In the genomic region with DNA sequence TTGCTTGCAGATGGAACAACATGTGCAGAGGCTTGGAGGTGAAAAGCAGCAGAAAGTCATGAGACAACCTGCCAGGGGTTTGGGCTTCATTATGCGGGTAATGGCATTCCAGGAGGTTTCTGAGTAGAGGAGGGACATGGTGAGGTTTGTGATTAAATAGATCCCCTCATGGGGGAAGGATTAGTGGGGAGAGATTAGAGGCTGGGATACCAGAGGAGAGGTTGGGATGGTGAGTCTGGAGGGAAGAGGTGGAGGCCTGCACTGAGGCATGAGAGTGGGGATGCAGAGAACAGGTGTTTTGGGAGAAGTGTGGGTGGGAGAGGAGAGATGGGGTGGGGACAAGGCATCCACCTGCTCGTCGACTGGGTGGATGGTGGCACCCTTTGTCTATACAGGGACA, we compare ENCODE assay signal across 24 cellular contexts. TPM values are rescaled to one million over a fixed set of nuclear protein-coding genes. Genes with fewer than 3 reads are reported as not detected.
DNase-seq lines count a peak whose midpoint lies in the region; ATAC-seq, FAIRE-seq and TF ChIP-seq lines count a peak whose summit lies in the region.
"Had no signal": no experiment of that assay in that cellular context is flagged by ENCODE, and none has a peak within 500 bp of the region (broad histone marks: within the 10 kb centered on the region; RNA-seq: fewer than 3 reads in every experiment).

No MANE protein-coding gene starts in this region.

- DNase-seq in NCI-H82 (lab: John Stamatoyannopoulos, UW) = peak; percentile 80
- DNase-seq in NCI-H82 treated with DMSO at 0.1 percent for 48 hours (lab: John Stamatoyannopoulos, UW; ENCODE audit: unreplicated experiment) = no peak
- DNase-seq in D721Med (ENCODE audit: insufficient read length, low spot score) = peak; percentile 81
- DNase-seq in activated naive CD8-positive, alpha-beta T cell treated with anti-CD3 and anti-CD28 coated beads, Interleukin-2, amount 50 U/mL, for 24 hours = no peak
- no peak for DNase-seq in naive B cell
- DNase-seq in adrenal gland = no peak
- no peak for DNase-seq in COLO668 (lab: John Stamatoyannopoulos, UW; ENCODE audit: unreplicated experiment)
- DNase-seq: ACHN; CD8-positive, alpha-beta memory T cell; DMS79 treated with DMSO at 0.1 percent for 48 hours; KBM-7; NCI-H1105; NCI-H146; NCI-H2029; NCI-H226; NCI-H774; OCI-M1 had no signal

- FAIRE-seq in D721Med (lab: Jason Lieb, UNC) = no peak
- FAIRE-seq: GM12878 had no signal

- no peak for ATAC-seq in activated naive CD8-positive, alpha-beta T cell treated with anti-CD3 and anti-CD28 coated beads, Interleukin-2, amount 50 U/mL, for 24 hours
- ATAC-seq in naive B cell (ENCODE audit: low read depth in 2 of 2) (no peak), GM21825 (IDR thresholded peaks at IDR 0.05; ENCODE audit: unreplicated experiment) (no peak)
- ATAC-seq: GM12878 had no signal

- H3K9me3 Mint-ChIP-seq in activated naive CD8-positive, alpha-beta T cell treated with anti-CD3 and anti-CD28 coated beads, Interleukin-2, amount 50 U/mL, for 24 hours = no peaks in the 10 kb centered on the region
- H3K9me3 Mint-ChIP-seq in naive B cell = no peaks in the 10 kb centered on the region
- H3K9me3 Mint-ChIP-seq: CD8-positive, alpha-beta memory T cell; GM23338 had no signal

- peaks cover 8% of the 10 kb centered on the region for H3K27me3 ChIP-seq in adrenal gland

- WGBS in adrenal gland, 4 donors = 84 to 94% (median 89%) methylated on average over 3 of the region's 3 CpGs

- no peaks in the 10 kb centered on the region for H3K36me3 Mint-ChIP-seq in activated naive CD8-positive, alpha-beta T cell treated with anti-CD3 and anti-CD28 coated beads, Interleukin-2, amount 50 U/mL, for 24 hours (ENCODE audit: low read depth)
- H3K36me3 Mint-ChIP-seq in naive B cell = no peaks in the 10 kb centered on the region
- H3K36me3 Mint-ChIP-seq: CD8-positive, alpha-beta memory T cell had no signal

- H3K36me3 ChIP-seq in adrenal gland (replicated peaks in 1 of 2) = no peaks in the 10 kb centered on the region
- H3K36me3 ChIP-seq: HAP-1 had no signal

- H3K4me3 ChIP-seq in adrenal gland = no peak overlapping the region
- H3K4me3 ChIP-seq: GM12878, GM23338, HAP-1 had no signal

- H3K4me1 ChIP-seq in adrenal gland (replicated peaks in 1 of 2) = peaks cover 0 to 20% of the 10 kb centered on the region in 2 donors
- H3K4me1 ChIP-seq: HAP-1 had no signal

- TF ChIP-seq CTCF in D721Med (IDR thresholded peaks at IDR 0.05; ENCODE audit: insufficient read depth, missing control alignments) (no peak), adrenal gland (IDR thresholded peaks at IDR 0.05) (no peak)

- intact Hi-C loops in adrenal gland (cut with DNase I) = loop anchor here in 1 of 2 donors (10.0 kb wide), 1 partner anchor 575 kb away; no protein-coding TSS in a partner anchor

- TF ChIP-seq POLR2A in adrenal gland (IDR thresholded peaks at IDR 0.05) = no peak

- peaks cover 16% of the 10 kb centered on the region for H3K4me1 Mint-ChIP-seq in activated naive CD8-positive, alpha-beta T cell treated with anti-CD3 and anti-CD28 coated beads, Interleukin-2, amount 50 U/mL, for 24 hours
- H3K4me1 Mint-ChIP-seq in naive B cell = peaks cover 63 to 76% (median 74%) of the 10 kb centered on the region in 3 donors

- no peak overlapping the region for H3K4me3 Mint-ChIP-seq in activated naive CD8-positive, alpha-beta T cell treated with anti-CD3 and anti-CD28 coated beads, Interleukin-2, amount 50 U/mL, for 24 hours
- H3K4me3 Mint-ChIP-seq in naive B cell = peak overlapping the region in 4 of 8 donors; percentile 2 to 32 (median 18)
- H3K4me3 Mint-ChIP-seq: CD8-positive, alpha-beta memory T cell; GM23338 had no signal

- H3K9me3 ChIP-seq in adrenal gland (replicated peaks in 1 of 3) = no peaks in the 10 kb centered on the region
- H3K9me3 ChIP-seq: HAP-1 had no signal

- peak overlapping the region; percentile 44 for H3K27ac Mint-ChIP-seq in activated naive CD8-positive, alpha-beta T cell treated with anti-CD3 and anti-CD28 coated beads, Interleukin-2, amount 50 U/mL, for 24 hours
- H3K27ac Mint-ChIP-seq in naive B cell = peak overlapping the region in 4 of 6 donors; percentile 34 to 86 (median 58)
- H3K27ac Mint-ChIP-seq: CD8-positive, alpha-beta memory T cell; GM23338 had no signal

- H3K27me3 Mint-ChIP-seq in activated naive CD8-positive, alpha-beta T cell treated with anti-CD3 and anti-CD28 coated beads, Interleukin-2, amount 50 U/mL, for 24 hours = no peaks in the 10 kb centered on the region
- H3K27me3 Mint-ChIP-seq in naive B cell = no peaks in the 10 kb centered on the region

- H3K27ac ChIP-seq in adrenal gland = no peak overlapping the region
- H3K27ac ChIP-seq: 22Rv1, C4-2B, HL-60 had no signal

RNA-seq across cellular contexts. Expression of a gene that starts 6.8 kb away (rescaled TPM):
- polyA plus RNA-seq in naive B cell (ENCODE audit: low read depth in 6 of 6) (10 to 100 TPM; 14.6 to 73.4 (median 36.9) TPM), adrenal gland (10 to 100 TPM; 24.4 to 51.6 (median 35.4) TPM)
- total RNA-seq in adrenal gland = 100 to 1,000 TPM in 4 of 8 donors, 10 to 100 TPM in 4; 72.5 to 133 (median 107) TPM

Comparison
In these comparisons a context has a peak if more than half of its experiments do, and no peak if none do; other contexts are left out.
1. DNase-seq: peak in NCI-H82 (single experiment) and D721Med (single experiment); none in NCI-H82 treated with DMSO at 0.1 percent for 48 hours (single experiment), activated naive CD8-positive, alpha-beta T cell treated with anti-CD3 and anti-CD28 coated beads, Interleukin-2, amount 50 U/mL, for 24 hours (single experiment), naive B cell (single experiment), adrenal gland (0 of 7) and COLO668 (single experiment).